In genomic region chr7:50229964-50230363, GRCh38 we compare ENCODE assay signal across 1 cellular context.
TF ChIP-seq lines count a peak whose summit lies in the region.

No MANE protein-coding gene starts in this region.

TF ChIP-seq in K562, 482 proteins besides CTCF, POLR2A, EP300 and RAD21 (continued from another document and continues in another):
- no peak for TF ChIP-seq ARID3A (IDR thresholded peaks at IDR 0.05; ENCODE audit: borderline replicate concordance, low read depth, low read length)
- TF ChIP-seq ZMIZ1 (IDR thresholded peaks at IDR 0.05; ENCODE audit: low read depth in 2 of 2, low read length in 2 of 2) = no peak
- TF ChIP-seq RCOR1 (IDR thresholded peaks at IDR 0.05; ENCODE audit: borderline replicate concordance in 1 of 2, low read depth in 2 of 2, low read length in 2 of 2) = no peak
- TF ChIP-seq FOXP4 (CRISPR knock-in tag; IDR thresholded peaks at IDR 0.05; ENCODE audit: borderline replicate concordance) = no peak
- TF ChIP-seq ILF3 (IDR thresholded peaks at IDR 0.05; ENCODE audit: borderline replicate concordance) = no peak
- TF ChIP-seq L3MBTL2 (IDR thresholded peaks at IDR 0.05) = no peak
- TF ChIP-seq CBX3 (IDR thresholded peaks at IDR 0.05; ENCODE audit: borderline replicate concordance in 1 of 2, low read length in 2 of 2) = peak in 1 of 2 experiments; percentile 96; a peak in 2 of 3 replicates
- TF ChIP-seq SNAPC5 (CRISPR knock-in tag; IDR thresholded peaks at IDR 0.05) = no peak
- no peak for TF ChIP-seq ZNF785 (CRISPR knock-in tag; IDR thresholded peaks at IDR 0.05)
- peak; percentile 34; the same call in 1 of the 2 replicates for TF ChIP-seq ADNP (tag; IDR thresholded peaks at IDR 0.05)
- no peak for TF ChIP-seq ZNF830 (CRISPR knock-in tag; IDR thresholded peaks at IDR 0.05)
- no peak for TF ChIP-seq MTA2 (IDR thresholded peaks at IDR 0.05; ENCODE audit: low read depth)
- peak; percentile 31; the same call in 1 of the 2 replicates for TF ChIP-seq CC2D1A (IDR thresholded peaks at IDR 0.05)
- no peak for TF ChIP-seq MAX (CRISPR knock-in tag; IDR thresholded peaks at IDR 0.05)
- TF ChIP-seq CHAMP1 (IDR thresholded peaks at IDR 0.05) = peak; percentile 39; the same call in 1 of the 2 replicates
- TF ChIP-seq ZNF511 (CRISPR knock-in tag; IDR thresholded peaks at IDR 0.05) = no peak
- TF ChIP-seq TRIM28 (IDR thresholded peaks at IDR 0.05) = no peak; the same call in 1 of the 2 replicates
- no peak for TF ChIP-seq CXXC5 (CRISPR knock-in tag; IDR thresholded peaks at IDR 0.05)
- TF ChIP-seq CCAR2 (IDR thresholded peaks at IDR 0.05; ENCODE audit: low read depth, low read length) = no peak
- TF ChIP-seq PHTF2 (CRISPR knock-in tag; IDR thresholded peaks at IDR 0.05) = no peak
- TF ChIP-seq ZNF398 (CRISPR knock-in tag; IDR thresholded peaks at IDR 0.05) = no peak
- TF ChIP-seq ZC3H4 (CRISPR knock-in tag; IDR thresholded peaks at IDR 0.05; ENCODE audit: borderline replicate concordance) = no peak
- no peak for TF ChIP-seq RFX7 (CRISPR knock-in tag; IDR thresholded peaks at IDR 0.05)
- TF ChIP-seq RBFOX2 (IDR thresholded peaks at IDR 0.05; ENCODE audit: low read depth, low read length) = no peak
- TF ChIP-seq SPI1 (IDR thresholded peaks at IDR 0.05; ENCODE audit: borderline replicate concordance, low read depth, low read length) = no peak
- TF ChIP-seq HBP1 (CRISPR knock-in tag; IDR thresholded peaks at IDR 0.05) = no peak
- no peak for TF ChIP-seq KLF16 (IDR thresholded peaks at IDR 0.05)
- no peak for TF ChIP-seq ZNF384 (IDR thresholded peaks at IDR 0.05; ENCODE audit: low read depth, low read length)
- TF ChIP-seq AFF4 (CRISPR knock-in tag; IDR thresholded peaks at IDR 0.05) = no peak
- no peak for TF ChIP-seq DLX4 (CRISPR knock-in tag; IDR thresholded peaks at IDR 0.05)
- TF ChIP-seq CEBPG (CRISPR knock-in tag; IDR thresholded peaks at IDR 0.05) = no peak
- no peak for TF ChIP-seq CEBPG (tag; conservative IDR thresholded peaks at IDR 0.05 in 1 of 2, IDR thresholded peaks at IDR 0.05 in 1 of 2)
- no peak for TF ChIP-seq ZNF316 (IDR thresholded peaks at IDR 0.05)
- no peak for TF ChIP-seq ZNF347 (CRISPR knock-in tag; IDR thresholded peaks at IDR 0.05; ENCODE audit: low read depth)
- no peak for TF ChIP-seq E2F3 (CRISPR knock-in tag; IDR thresholded peaks at IDR 0.05)
- no peak for TF ChIP-seq GATAD2A (IDR thresholded peaks at IDR 0.05)
- TF ChIP-seq CBX5 (IDR thresholded peaks at IDR 0.05; ENCODE audit: borderline replicate concordance, low read depth) = 0 out of 2 replicates have a peak, but pooled peaks have one; percentile 50
- no peak for TF ChIP-seq MXD1 (CRISPR knock-in tag; IDR thresholded peaks at IDR 0.05; ENCODE audit: borderline replicate concordance, poor library complexity, severe bottlenecking)
- TF ChIP-seq DEAF1 (CRISPR knock-in tag; IDR thresholded peaks at IDR 0.05) = 0 out of 2 replicates have a peak, but pooled peaks have one; percentile 9
- no peak for TF ChIP-seq ETS2 (tag; IDR thresholded peaks at IDR 0.05; ENCODE audit: borderline replicate concordance, poor library complexity, severe bottlenecking)
